In the genomic region with DNA sequence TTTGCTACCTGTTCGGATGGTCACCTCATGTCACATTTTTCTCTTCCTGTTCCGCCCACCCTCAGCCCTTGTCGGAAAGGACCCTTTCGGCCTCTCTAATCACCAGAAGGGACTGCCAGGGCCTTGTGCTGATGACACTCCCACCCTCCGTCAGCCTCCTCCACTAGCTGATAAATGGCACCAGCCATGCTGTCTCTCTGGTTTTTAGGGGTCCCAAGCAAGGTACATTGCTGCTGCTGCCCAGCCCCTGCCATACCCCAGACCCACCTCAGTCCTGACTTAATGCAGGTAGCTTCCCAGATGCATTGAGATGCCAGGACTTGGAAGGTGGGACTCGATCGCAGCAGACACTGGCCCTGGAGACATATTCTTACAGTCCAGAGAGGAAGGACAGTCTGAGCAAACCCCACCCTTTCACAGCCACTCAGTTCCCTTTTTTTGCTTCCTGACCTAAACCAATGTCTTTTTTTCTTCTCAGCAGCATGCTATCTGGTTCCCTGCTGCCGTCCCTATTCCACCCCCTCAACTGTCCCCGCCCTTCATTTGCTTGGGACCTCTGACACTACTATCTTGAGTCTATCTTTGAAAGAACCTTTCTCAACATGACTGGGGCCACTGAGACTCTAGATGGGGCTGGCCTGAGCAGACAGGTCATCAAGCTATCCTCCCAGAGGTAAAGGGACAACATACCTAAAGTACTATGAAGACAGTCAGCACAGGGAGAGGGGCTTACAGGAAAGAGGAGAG, we compare ENCODE assay signal across 8 cellular contexts. TPM values are rescaled to one million over a fixed set of nuclear protein-coding genes. Genes with fewer than 3 reads are reported as not detected.
A peak's percentile ranks its signal among the peaks of the same experiment; 100 is the strongest.
DNase-seq lines count a peak whose midpoint lies in the region; ATAC-seq and TF ChIP-seq lines count a peak whose summit lies in the region.

Gene BTK (minus strand): TSS at position 397 of the 747 bp plus-strand sequence. CDS start 10,907 bp downstream, outside the sequence.

- BruUV-seq in mammary epithelial cell (replicated peaks; lab: Mats Ljungman, UMichigan), result no TSS peak

- H3K9me3 ChIP-seq in breast epithelium (no peaks in the 10 kb centered on the region), mammary epithelial cell (replicated peaks; ENCODE audit: insufficient read depth, low read length) (no peaks in the 10 kb centered on the region), thoracic aorta (no peaks in the 10 kb centered on the region), mesenchymal stem cell (ENCODE audit: control insufficient read depth, low read length) (no peaks in the 10 kb centered on the region)

- H3K36me3 ChIP-seq in breast epithelium (no peaks in the 10 kb centered on the region), mammary epithelial cell (ENCODE audit: insufficient read depth, low read length) (no peaks in the 10 kb centered on the region), thoracic aorta (no peaks in the 10 kb centered on the region), mesenchymal stem cell (ENCODE audit: control insufficient read depth in 1 of 2, insufficient read depth in 2 of 2, low read depth in 1 of 2, low read length in 2 of 2) (no peaks in the 10 kb centered on the region)

- intact Hi-C loops in breast epithelium (cut with DNase I; ENCODE audit: low total_unique reads) (no loop called here), mammary epithelial cell (cut with micrococcal nuclease) (no loop called here)

- H3K14ac ChIP-seq in mesenchymal stem cell (ENCODE audit: low read length in 2 of 2), result no peak within 1 kb of the TSS

- no peak for TF ChIP-seq POLR2A in breast epithelium (IDR thresholded peaks at IDR 0.05)

- H3K23ac ChIP-seq in mesenchymal stem cell (ENCODE audit: low read length in 2 of 2), result no peak within 1 kb of the TSS

- H3K79me1 ChIP-seq in mesenchymal stem cell (replicated peaks; ENCODE audit: low read length, poor library complexity, severe bottlenecking), result no peaks in the 10 kb centered on the region

- H2BK12ac ChIP-seq in mesenchymal stem cell (ENCODE audit: low read length in 2 of 2), result no peak within 1 kb of the TSS

- no peak within 1 kb of the TSS for H4K91ac ChIP-seq in mesenchymal stem cell (ENCODE audit: low read length)

- H3K4me3 ChIP-seq in breast epithelium (peak within 1 kb of the TSS in 2 of 3 donors; percentile 11 to 19), mammary epithelial cell (replicated peaks in 1 of 3; ENCODE audit: insufficient read depth in 1 of 3, low read depth in 2 of 3, low read length in 3 of 3) (no peak within 1 kb of the TSS), thoracic aorta (peak within 1 kb of the TSS; percentile 37), mesenchymal stem cell (ENCODE audit: insufficient read depth in 1 of 2, low read depth in 1 of 2, low read length in 2 of 2) (no peak within 1 kb of the TSS)

- dilution Hi-C loops in mammary epithelial cell (cut with HindIII; ENCODE audit: low sequenced_read_pairs), result no loop called here

- no peaks in the 10 kb centered on the region for H3K4me1 ChIP-seq in breast epithelium
- H3K4me1 ChIP-seq in mammary epithelial cell (ENCODE audit: insufficient read depth, low read length), result no peaks in the 10 kb centered on the region
- no peaks in the 10 kb centered on the region for H3K4me1 ChIP-seq in thoracic aorta (ENCODE audit: control insufficient read depth in 1 of 2, low read depth in 2 of 2)
- no peaks in the 10 kb centered on the region for H3K4me1 ChIP-seq in mesenchymal stem cell (ENCODE audit: control insufficient read depth, insufficient read depth, low read depth, low read length)

- H3K4me2 ChIP-seq in mammary epithelial cell (ENCODE audit: insufficient read depth, low read depth, low read length), result no peak within 1 kb of the TSS
- no peak within 1 kb of the TSS for H3K4me2 ChIP-seq in mesenchymal stem cell (ENCODE audit: low read length, poor library complexity, severe bottlenecking)

- H3K27me3 ChIP-seq in breast epithelium, result peaks cover 0 to 39% of the 10 kb centered on the region in 2 donors
- H3K27me3 ChIP-seq in mammary epithelial cell (ENCODE audit: insufficient read depth, low read length), result peaks cover 2% of the 10 kb centered on the region
- H3K27me3 ChIP-seq in thoracic aorta (replicated peaks; ENCODE audit: insufficient read depth), result no peaks in the 10 kb centered on the region
- peaks cover 0 to 22% of the 10 kb centered on the region in 2 experiments for H3K27me3 ChIP-seq in mesenchymal stem cell (ENCODE audit: control insufficient read depth in 1 of 2, insufficient read depth in 1 of 2, low read length in 2 of 2)

- no peak within 1 kb of the TSS for H2BK15ac ChIP-seq in mesenchymal stem cell (ENCODE audit: low read depth, poor library complexity, severe bottlenecking)

- peaks cover 2% of the 10 kb centered on the region for H3K79me2 ChIP-seq in mammary epithelial cell (ENCODE audit: insufficient read depth, low read length)

- CTCF ChIA-PET in mammary epithelial cell (lab: Charles Lee; ENCODE audit: low non-redundant PET), result no interaction called here

- H3K9ac ChIP-seq in mammary epithelial cell (ENCODE audit: insufficient read depth, low read length), result no peak within 1 kb of the TSS
- H3K9ac ChIP-seq in mesenchymal stem cell (ENCODE audit: low read length), result no peak within 1 kb of the TSS

- DNase-seq in breast epithelium (ENCODE audit: low spot score in 2 of 2) (no peak), mammary epithelial cell (no peak), SKM-1 (lab: John Stamatoyannopoulos, UW; ENCODE audit: unreplicated experiment) (peak; percentile 55), thoracic aorta (ENCODE audit: low spot score) (no peak), mesenchymal stem cell (no peak)
- no peak for DNase-seq in stimulated activated naive CD8-positive, alpha-beta T cell treated with anti-CD3 and anti-CD28 coated beads, Interleukin-15, Interleukin-2, amounts not matched to agents 100 U/mL and 50 U/mL, for 24 hours
- no peak for DNase-seq in activated CD8-positive, alpha-beta memory T cell treated with anti-CD3 and anti-CD28 coated beads, Interleukin-2, amount 50 U/mL, for 4 hours

- TF ChIP-seq CTCF in breast epithelium (IDR thresholded peaks at IDR 0.05) (no peak), mammary epithelial cell (conservative IDR thresholded peaks at IDR 0.05 in 1 of 2, IDR thresholded peaks at IDR 0.05 in 1 of 2; ENCODE audit: extremely low read depth in 1 of 2, insufficient read depth in 1 of 2, low read depth in 1 of 2, low read length in 2 of 2) (no peak), thoracic aorta (IDR thresholded peaks at IDR 0.05) (no peak)

- H2BK5ac ChIP-seq in mesenchymal stem cell (ENCODE audit: low read depth, low read length, poor library complexity, severe bottlenecking), result no peak within 1 kb of the TSS

- H3K4ac ChIP-seq in mesenchymal stem cell (ENCODE audit: low read depth in 1 of 2, low read length in 2 of 2), result no peak within 1 kb of the TSS

- no peak within 1 kb of the TSS for H2BK120ac ChIP-seq in mesenchymal stem cell (ENCODE audit: low read depth, low read length)

- no peaks in the 10 kb centered on the region for H4K20me1 ChIP-seq in mammary epithelial cell (ENCODE audit: insufficient read depth, low read length)

- H3K18ac ChIP-seq in mesenchymal stem cell (ENCODE audit: low read depth in 1 of 2, low read length in 2 of 2), result no peak within 1 kb of the TSS

- WGBS in mammary epithelial cell (ENCODE audit: low coverage, missing lambda C conversion rate), result 89% methylated on average over 9 of the region's 9 CpGs
- WGBS in mesenchymal stem cell, result 80% methylated on average over 9 of the region's 9 CpGs

- in situ Hi-C loops in mammary epithelial cell (cut with MboI; ENCODE audit: low sequenced_read_pairs in 2 of 2), result no loop called here

- H3K27ac ChIP-seq in breast epithelium (no peak within 1 kb of the TSS), mammary epithelial cell (ENCODE audit: insufficient read depth, low read depth, low read length) (no peak within 1 kb of the TSS), thoracic aorta (no peak within 1 kb of the TSS), mesenchymal stem cell (ENCODE audit: low read length, poor library complexity, severe bottlenecking) (no peak within 1 kb of the TSS)

- no peak within 1 kb of the TSS for H2AK5ac ChIP-seq in mesenchymal stem cell (ENCODE audit: low read length, severe bottlenecking)

- H4K8ac ChIP-seq in mesenchymal stem cell (ENCODE audit: low read length), result no peak within 1 kb of the TSS

- H2AFZ ChIP-seq in mammary epithelial cell (ENCODE audit: low read depth, low read length), result no peak within 1 kb of the TSS
- H2AFZ ChIP-seq in mesenchymal stem cell (ENCODE audit: low read depth, low read length), result no peak within 1 kb of the TSS

- peak; percentile 73 for ATAC-seq in HG03045 (IDR thresholded peaks at IDR 0.05; ENCODE audit: unreplicated experiment)
- ATAC-seq in thoracic aorta (ENCODE audit: insufficient number of reproducible peaks, low FRiP score, low read depth), result no peak
- no peak for ATAC-seq in stimulated activated naive CD8-positive, alpha-beta T cell treated with anti-CD3 and anti-CD28 coated beads, Interleukin-15, Interleukin-2, amounts not matched to agents 100 U/mL and 50 U/mL, for 24 hours

RNA-seq across cellular contexts. Expression of gene BTK, which starts in this region (rescaled TPM):
- total RNA-seq in breast epithelium (10 to 100 TPM in 1 of 3 donors, 1 to 10 TPM in 2; 3.9 to 19.7 (median 7.9) TPM), mammary epithelial cell (under 1 TPM in 1 of 2 donors, not detected in 1; under 0.01 TPM), thoracic aorta (1 to 10 TPM; 7.7 to 9.5 TPM)
- polyA plus RNA-seq in mammary epithelial cell, result not detected
- polyA minus RNA-seq in mammary epithelial cell, result not detected
- polyA plus RNA-seq in mesenchymal stem cell (2013, experiment 1 of 2), result 0.30 TPM
- 0.33 TPM for polyA plus RNA-seq in mesenchymal stem cell (2013, experiment 2 of 2)

Comparison
In these comparisons a context has a peak if more than half of its experiments do, and no peak if none do; other contexts are left out.
1. RNA of gene BTK (total RNA-seq): 7.7 to 9.5 TPM in thoracic aorta and 3.9 to 19.7 TPM in breast epithelium; under 0.01 TPM in mammary epithelial cell; every median in the first group is over 4 times any median in the second.
2. H3K4me3 ChIP-seq: peak in breast epithelium (2 of 3) and thoracic aorta (single experiment); none in mammary epithelial cell (0 of 3) and mesenchymal stem cell (0 of 2).